In the genomic region with DNA sequence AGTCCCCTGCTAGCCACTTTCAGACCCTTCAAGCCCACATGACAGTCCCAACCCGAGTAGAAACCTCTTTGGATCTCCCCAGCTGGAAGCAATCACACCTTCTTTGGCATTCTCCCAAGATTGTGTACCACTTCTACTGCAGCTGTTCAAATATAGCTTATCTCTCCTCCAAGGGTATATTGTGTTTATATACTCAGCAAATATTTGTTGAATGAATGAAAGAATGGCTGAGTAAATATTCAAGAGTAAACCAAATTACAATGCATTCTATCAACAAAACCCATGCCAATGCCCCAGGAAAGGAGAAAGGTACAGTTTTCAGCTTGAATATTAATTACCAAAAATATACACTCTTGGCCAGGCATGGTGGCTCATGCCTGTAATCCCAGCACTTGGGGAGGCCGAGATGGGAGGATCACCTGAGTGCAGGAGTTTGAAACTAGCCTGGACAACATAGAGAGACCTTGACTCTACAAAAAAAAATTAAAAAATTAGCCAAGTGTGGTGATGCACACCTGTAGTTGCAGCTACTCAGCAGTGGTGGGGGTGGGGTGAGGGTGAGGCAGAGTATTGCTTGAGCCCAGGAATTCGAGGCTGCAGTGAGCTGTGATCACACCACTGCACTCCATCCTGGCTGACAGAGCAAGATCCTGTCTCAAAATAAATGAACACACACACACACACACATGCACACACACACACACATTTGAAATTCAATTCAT, we compare ENCODE assay signal across 12 cellular contexts.
DNase-seq lines count a peak whose midpoint lies in the region; ATAC-seq, FAIRE-seq and TF ChIP-seq lines count a peak whose summit lies in the region.
"Had no signal": no experiment of that assay in that cellular context is flagged by ENCODE, and none has a peak within 500 bp of the region (broad histone marks: within the 10 kb centered on the region; RNA-seq: fewer than 3 reads in every experiment).

No MANE protein-coding gene starts in this region.

- TF ChIP-seq POLR2A in K562 (conservative IDR thresholded peaks at IDR 0.05): no peak

- H3K27me3 ChIP-seq in K562 (ENCODE audit: control insufficient read depth in 2 of 2, insufficient read depth in 2 of 2, low read length in 2 of 2) (no peaks in the 10 kb centered on the region), tibial artery (no peaks in the 10 kb centered on the region)

- POLR2A ChIA-PET in K562 (lab: Yijun Ruan, JAX): interaction anchor here (0.6 to 0.7 kb wide), 2 partner anchors 317 to 385 kb away, joined by 3 read pairs; no protein-coding TSS in a partner anchor
- POLR2A ChIA-PET in GM10248 (lab: Yijun Ruan, JAX): no interaction called here
- POLR2A ChIA-PET in OCI-LY7 (lab: Charles Lee): no interaction called here

- H3K27ac Mint-ChIP-seq in activated T-cell treated with anti-CD3 and anti-CD28 coated beads, Interleukin-2, amount 50 U/mL, for 24 hours: peak overlapping the region; percentile 88

- peaks cover 23% of the 10 kb centered on the region for H3K4me1 Mint-ChIP-seq in activated T-cell treated with anti-CD3 and anti-CD28 coated beads, Interleukin-2, amount 50 U/mL, for 24 hours (ENCODE audit: low read depth)
- H3K4me1 Mint-ChIP-seq in activated T-cell treated with anti-CD3 and anti-CD28 coated beads, Interleukin-2, amount 50 U/mL, for 4 hours (ENCODE audit: low read depth): peaks cover 14% of the 10 kb centered on the region

- no peaks in the 10 kb centered on the region for H3K9me2 ChIP-seq in OCI-LY7 (ENCODE audit: insufficient read depth, low read length)

- DNase-seq in activated T-cell treated with anti-CD3 and anti-CD28 coated beads, Interleukin-2, amount 50 U/mL, for 24 hours: no peak
- no peak for DNase-seq in activated T-cell treated with anti-CD3 and anti-CD28 coated beads, Interleukin-2, amount 50 U/mL, for 4 hours
- DNase-seq in NCI-H2107 (lab: John Stamatoyannopoulos, UW) (peak; percentile 71), K562 (ENCODE audit: extremely low read depth in 1 of 4, low spot score in 3 of 4) (no peak), tibial artery (no peak), GM10248 (ENCODE audit: extremely low spot score) (no peak), OCI-LY7 (ENCODE audit: low spot score) (no peak)
- DNase-seq: MM.1S; nucleus accumbens; stimulated activated CD4-positive, alpha-beta T cell treated with anti-CD3 and anti-CD28 coated beads, Interleukin-4, amount 100 ng/mL, for 24 hours had no signal

- no peak overlapping the region for H3K4me3 ChIP-seq in K562
- no peak overlapping the region for H3K4me3 ChIP-seq in tibial artery
- no peak overlapping the region for H3K4me3 ChIP-seq in OCI-LY7 (ENCODE audit: low read depth, low read length, poor library complexity, severe bottlenecking)

- H3K9me1 ChIP-seq in K562 (ENCODE audit: control insufficient read depth, insufficient read depth, low read length): no peaks in the 10 kb centered on the region

- H3K36me3 Mint-ChIP-seq in activated T-cell treated with anti-CD3 and anti-CD28 coated beads, Interleukin-2, amount 50 U/mL, for 24 hours (ENCODE audit: low read depth): peaks cover 3% of the 10 kb centered on the region
- H3K36me3 Mint-ChIP-seq in activated T-cell treated with anti-CD3 and anti-CD28 coated beads, Interleukin-2, amount 50 U/mL, for 4 hours (ENCODE audit: insufficient read depth): no peaks in the 10 kb centered on the region

- no peaks in the 10 kb centered on the region for H3K9me3 ChIP-seq in K562 (replicated peaks; ENCODE audit: control insufficient read depth, insufficient read depth, low read depth, low read length)
- H3K9me3 ChIP-seq in tibial artery: no peaks in the 10 kb centered on the region
- no peaks in the 10 kb centered on the region for H3K9me3 ChIP-seq in OCI-LY7 (ENCODE audit: low read length)

- intact Hi-C loops in K562 (cut with micrococcal nuclease): no loop called here
- intact Hi-C loops in tibial artery (cut with DNase I; ENCODE audit: low total_unique reads): no loop called here
- intact Hi-C loops in OCI-LY7 (cut with micrococcal nuclease; ENCODE audit: unreplicated experiment): no loop called here

- CTCF ChIA-PET in K562 (lab: Yijun Ruan, JAX; ENCODE audit: low intra/inter-chr PET ratio) (no interaction called here), GM10248 (lab: Yijun Ruan, JAX) (interaction anchor here (1.1 to 1.8 kb wide), 3 partner anchors 12 to 100 kb away, joined by 3 to 5 read pairs (median 4); no protein-coding TSS in a partner anchor), OCI-LY7 (lab: Charles Lee; ENCODE audit: unreplicated experiment) (no interaction called here)

- 36% methylated on average over 3 of the region's 3 CpGs for WGBS in K562 (ENCODE audit: insufficient coverage, low coverage, missing lambda C conversion rate)

- H3K9me3 Mint-ChIP-seq in activated T-cell treated with anti-CD3 and anti-CD28 coated beads, Interleukin-2, amount 50 U/mL, for 24 hours: no peaks in the 10 kb centered on the region
- H3K9me3 Mint-ChIP-seq in activated T-cell treated with anti-CD3 and anti-CD28 coated beads, Interleukin-2, amount 50 U/mL, for 4 hours: no peaks in the 10 kb centered on the region

- no peak overlapping the region for H2AFZ ChIP-seq in K562 (ENCODE audit: low read depth, low read length)
- H2AFZ ChIP-seq in OCI-LY7 (ENCODE audit: low read length): no peak overlapping the region

- peak; percentile 37 for FAIRE-seq in K562 (lab: Jason Lieb, UNC)

- H3K36me3 ChIP-seq in K562 (ENCODE audit: control insufficient read depth, insufficient read depth, low read length) (no peaks in the 10 kb centered on the region), tibial artery (no peaks in the 10 kb centered on the region), OCI-LY7 (ENCODE audit: insufficient read depth, low read length) (no peaks in the 10 kb centered on the region)

- H3K27me3 Mint-ChIP-seq in activated T-cell treated with anti-CD3 and anti-CD28 coated beads, Interleukin-2, amount 50 U/mL, for 24 hours: no peaks in the 10 kb centered on the region
- H3K27me3 Mint-ChIP-seq in activated T-cell treated with anti-CD3 and anti-CD28 coated beads, Interleukin-2, amount 50 U/mL, for 4 hours (ENCODE audit: low read depth): no peaks in the 10 kb centered on the region

- H3K4me2 ChIP-seq in K562 (ENCODE audit: insufficient read depth, low read length): no peak overlapping the region
- H3K4me2 ChIP-seq in OCI-LY7 (ENCODE audit: low read length): no peak overlapping the region

- BruUV-seq in K562 (replicated peaks; lab: Mats Ljungman, UMichigan) (no TSS peak), OCI-LY7 (replicated peaks; lab: Mats Ljungman, UMichigan) (no TSS peak)

- no peak for ATAC-seq in activated T-cell treated with anti-CD3 and anti-CD28 coated beads, Interleukin-2, amount 50 U/mL, for 4 hours
- no peak for ATAC-seq in K562
- no peak for ATAC-seq in GM18519 (IDR thresholded peaks at IDR 0.05; ENCODE audit: low FRiP score, unreplicated experiment)

- H3K27ac ChIP-seq in K562 (ENCODE audit: extremely low read depth, low read depth, low read length) (no peak overlapping the region), tibial artery (peak overlapping the region; percentile 46 to 51), OCI-LY7 (ENCODE audit: low read depth, low read length, poor library complexity, severe bottlenecking) (no peak overlapping the region)

- no peak overlapping the region for H3K9ac ChIP-seq in K562 (ENCODE audit: insufficient read depth in 1 of 2, low read depth in 2 of 2, low read length in 2 of 2)

- TF ChIP-seq CTCF in K562 (IDR thresholded peaks at IDR 0.05 in 2 of 3, conservative IDR thresholded peaks at IDR 0.05 in 1 of 3; ENCODE audit: insufficient read depth in 2 of 3, low read depth in 1 of 3, low read length in 3 of 3): no peak
- no peak for TF ChIP-seq CTCF in tibial artery (IDR thresholded peaks at IDR 0.05)
- TF ChIP-seq CTCF in GM10248 (IDR thresholded peaks at IDR 0.05; ENCODE audit: control extremely low read depth, extremely low read depth, low read depth, missing control alignments): no peak
- TF ChIP-seq CTCF in OCI-LY7 (conservative IDR thresholded peaks at IDR 0.05; ENCODE audit: low read length): no peak

- TF ChIP-seq EP300 in K562 (IDR thresholded peaks at IDR 0.05; ENCODE audit: low read length): no peak

- H4K20me1 ChIP-seq in K562 (replicated peaks; ENCODE audit: control insufficient read depth, insufficient read depth, low read length): no peaks in the 10 kb centered on the region
- H4K20me1 ChIP-seq in OCI-LY7 (ENCODE audit: insufficient read depth, low read length): no peaks in the 10 kb centered on the region

- H3K4me3 Mint-ChIP-seq in activated T-cell treated with anti-CD3 and anti-CD28 coated beads, Interleukin-2, amount 50 U/mL, for 24 hours: no peak overlapping the region
- no peak overlapping the region for H3K4me3 Mint-ChIP-seq in activated T-cell treated with anti-CD3 and anti-CD28 coated beads, Interleukin-2, amount 50 U/mL, for 4 hours
- H3K4me3 Mint-ChIP-seq: activated T-helper 1 cell treated with anti-CD3 and anti-CD28 coated beads, Interleukin-12 subunit alpha, Interleukin-12 subunit beta, Interleukin-2, Interleukin-4 antibody, amounts not matched to agents 30 ng/mL and 10 ng/mL and 1 ng/mL, durations not matched to agents 14 hours and 24 hours and 36 hours had no signal

- H3K4me1 ChIP-seq in K562 (replicated peaks in 1 of 2; ENCODE audit: control insufficient read depth in 2 of 2, insufficient read depth in 2 of 2, low read length in 2 of 2) (no peaks in the 10 kb centered on the region; a peak in 1 of 5 replicates), tibial artery (peaks cover 0 to 99% (median 48%) of the 10 kb centered on the region in 4 donors), OCI-LY7 (ENCODE audit: insufficient read depth, low read length, poor library complexity, severe bottlenecking) (no peaks in the 10 kb centered on the region)

- H3K79me2 ChIP-seq in K562 (ENCODE audit: control insufficient read depth, insufficient read depth, low read length) (no peaks in the 10 kb centered on the region; the same call in 2 of the 3 replicates), OCI-LY7 (ENCODE audit: insufficient read depth, low read depth, low read length) (no peaks in the 10 kb centered on the region)

- in situ Hi-C loops in K562 (cut with MboI): no loop called here

- no peak for TF ChIP-seq RAD21 in K562 (CRISPR knock-in tag; conservative IDR thresholded peaks at IDR 0.05 in 1 of 2, IDR thresholded peaks at IDR 0.05 in 1 of 2)

TF ChIP-seq in K562, 482 proteins besides CTCF, POLR2A, EP300 and RAD21:
- peak; percentile 33; the same call in 1 of the 2 replicates for TF ChIP-seq CBFA2T3 (IDR thresholded peaks at IDR 0.05)
- TF ChIP-seq FOXA1 (IDR thresholded peaks at IDR 0.05; ENCODE audit: borderline replicate concordance): peak; percentile 50; the same call in 1 of the 2 replicates
- no peak for TF ChIP-seq TCF7 (IDR thresholded peaks at IDR 0.05; ENCODE audit: borderline replicate concordance)
- TF ChIP-seq SMARCA4 (IDR thresholded peaks at IDR 0.05): no peak
- TF ChIP-seq GATAD2A (IDR thresholded peaks at IDR 0.05): no peak
- no peak for TF ChIP-seq DIDO1 (tag; IDR thresholded peaks at IDR 0.05; ENCODE audit: low read depth)
- peak in 1 of 2 experiments; percentile 83; a peak in 2 of 4 replicates for TF ChIP-seq FOXA3 (CRISPR knock-in tag; conservative IDR thresholded peaks at IDR 0.05 in 1 of 2, IDR thresholded peaks at IDR 0.05 in 1 of 2)
- TF ChIP-seq NFIC (IDR thresholded peaks at IDR 0.05): peak; percentile 33; the same call in 1 of the 2 replicates
- no peak for TF ChIP-seq YBX1 (IDR thresholded peaks at IDR 0.05)
- 0 out of 4 replicates have a peak, but pooled peaks of 1 of the 2 experiments have one; percentile 26 for TF ChIP-seq KDM1A (IDR thresholded peaks at IDR 0.05)

Comparison
In these comparisons a context has a peak if more than half of its experiments do, and no peak if none do; other contexts are left out.
1. H3K27ac ChIP-seq: peak in tibial artery (2 of 2); none in K562 (single experiment) and OCI-LY7 (single experiment).